Comparison of ENCODE assay signal across 37 cellular contexts in genomic region chr1:218852541-218852940, GRCh38.
"Had no signal": no experiment of that assay in that cellular context is flagged by ENCODE, and none has a peak within 500 bp of the region (broad histone marks: within the 10 kb centered on the region; RNA-seq: fewer than 3 reads in every experiment).

No MANE protein-coding gene starts in this region.

- H3K36me3 Mint-ChIP-seq: activated CD4-positive, alpha-beta memory T cell treated with anti-CD3 and anti-CD28 coated beads for 36 hours; activated CD8-positive, alpha-beta memory T cell treated with anti-CD3 and anti-CD28 coated beads, Interleukin-2, amount 10 ng/mL, durations not matched to agents 7 days and 5 days; activated naive CD4-positive, alpha-beta T cell treated with anti-CD3 and anti-CD28 coated beads, Interleukin-2, amount 50 U/mL, for 24 hours; activated naive CD8-positive, alpha-beta T cell treated with anti-CD3 and anti-CD28 coated beads for 36 hours; brain had no signal

- H3K9me3 Mint-ChIP-seq: activated B cell treated with CpG ODN at 0.5 μM for 24 hours; activated CD4-positive, alpha-beta memory T cell treated with anti-CD3 and anti-CD28 coated beads for 36 hours; activated naive CD4-positive, alpha-beta T cell treated with anti-CD3 and anti-CD28 coated beads for 36 hours; activated naive CD8-positive, alpha-beta T cell treated with anti-CD3 and anti-CD28 coated beads for 36 hours; activated T-helper 1 cell treated with anti-CD3 and anti-CD28 coated beads, Interleukin-12 subunit alpha, Interleukin-12 subunit beta, Interleukin-2, Interleukin-4 antibody, amounts not matched to agents 30 ng/mL and 10 ng/mL and 1 ng/mL, durations not matched to agents 14 hours and 24 hours and 36 hours; activated T-helper 2 cell treated with anti-CD3 and anti-CD28 coated beads, Interferon-gamma antibody, Interleukin-2, Interleukin-4, amounts not matched to agents 10 μg/mL and 5 μg/mL and 100 μg/mL, durations not matched to agents 14 hours and 24 hours and 36 hours; brain; dendritic cell treated with granulocyte-macrophage colony-stimulating factor and Interleukin-4, amounts not matched to agents 40 ng/mL and 50 ng/mL, for 4 days; endodermal cell; T-helper 2 cell treated with Interferon-gamma antibody and Interleukin-4, amounts not matched to agents 5 μg/mL and 100 μg/mL, for 36 hours had no signal

- DNase-seq: activated B cell treated with CpG ODN at 0.5 μM for 24 hours; activated CD4-positive, alpha-beta memory T cell treated with anti-CD3 and anti-CD28 coated beads for 36 hours; activated CD4-positive, alpha-beta T cell treated with anti-CD3 and anti-CD28 coated beads for 48 hours; activated CD4-positive, alpha-beta T cell treated with anti-CD3 and anti-CD28 coated beads, Interleukin-2, amount 50 U/mL, for 1 hour; activated CD8-positive, alpha-beta memory T cell treated with anti-CD3 and anti-CD28 coated beads, Interleukin-2, amount 10 ng/mL, durations not matched to agents 7 days and 5 days; activated CD8-positive, alpha-beta memory T cell treated with anti-CD3 and anti-CD28 coated beads, Interleukin-2, amount 50 U/mL, for 4 hours; activated CD8-positive, alpha-beta T cell treated with anti-CD3 and anti-CD28 coated beads, Interleukin-2, amount 10 ng/mL, durations not matched to agents 7 days and 5 days; activated effector memory CD4-positive, alpha-beta T cell treated with anti-CD3 and anti-CD28 coated beads, Interleukin-2, amount 50 U/mL, for 16 hours; activated naive CD4-positive, alpha-beta T cell treated with anti-CD3 and anti-CD28 coated beads for 36 hours; activated naive CD8-positive, alpha-beta T cell treated with anti-CD3 and anti-CD28 coated beads for 36 hours; activated naive CD8-positive, alpha-beta T cell treated with anti-CD3 and anti-CD28 coated beads, Interleukin-2, amount 50 U/mL, for 24 hours; activated T-cell treated with anti-CD3 and anti-CD28 coated beads, Interleukin-2, amount 50 U/mL, for 1 hour; activated T-cell treated with anti-CD3 and anti-CD28 coated beads, Interleukin-2, amount 50 U/mL, for 48 hours; central memory CD4-positive, alpha-beta T cell; dorsolateral prefrontal cortex; effector memory CD4-positive, alpha-beta T cell; endodermal cell; foreskin fibroblast; gastrocnemius medialis; glutamatergic neuron; heart left ventricle; T-helper 1 cell; T-helper 17 cell; T1000; WERI-Rb-1 had no signal

- H3K27me3 ChIP-seq: ascending aorta, breast epithelium, cardiac muscle cell, gastrocnemius medialis, heart left ventricle had no signal

- H3K4me1 ChIP-seq: ascending aorta, breast epithelium, gastrocnemius medialis had no signal

- H3K4me1 Mint-ChIP-seq: activated B cell treated with CpG ODN at 0.5 μM for 24 hours; activated CD8-positive, alpha-beta memory T cell treated with anti-CD3 and anti-CD28 coated beads, Interleukin-2, amount 10 ng/mL, durations not matched to agents 7 days and 5 days; activated naive CD4-positive, alpha-beta T cell treated with anti-CD3 and anti-CD28 coated beads, Interleukin-2, amount 50 U/mL, for 24 hours; activated naive CD8-positive, alpha-beta T cell treated with anti-CD3 and anti-CD28 coated beads for 36 hours; activated naive CD8-positive, alpha-beta T cell treated with anti-CD3 and anti-CD28 coated beads, Interleukin-2, amount 50 U/mL, for 24 hours; T-helper 17 cell had no signal

- H3K9me3 ChIP-seq: ascending aorta, breast epithelium, gastrocnemius medialis, heart left ventricle had no signal

- H3K4me3 Mint-ChIP-seq: activated B cell treated with CpG ODN at 0.5 μM for 24 hours; activated CD4-positive, alpha-beta memory T cell treated with anti-CD3 and anti-CD28 coated beads for 36 hours; activated CD8-positive, alpha-beta memory T cell treated with anti-CD3 and anti-CD28 coated beads, Interleukin-2, amount 10 ng/mL, durations not matched to agents 7 days and 5 days; activated CD8-positive, alpha-beta T cell treated with anti-CD3 and anti-CD28 coated beads, Interleukin-2, amount 10 ng/mL, durations not matched to agents 7 days and 5 days; activated naive CD4-positive, alpha-beta T cell treated with anti-CD3 and anti-CD28 coated beads for 36 hours; activated naive CD4-positive, alpha-beta T cell treated with anti-CD3 and anti-CD28 coated beads, Interleukin-2, amount 50 U/mL, for 24 hours; activated naive CD8-positive, alpha-beta T cell treated with anti-CD3 and anti-CD28 coated beads for 36 hours; activated naive CD8-positive, alpha-beta T cell treated with anti-CD3 and anti-CD28 coated beads, Interleukin-2, amount 50 U/mL, for 24 hours; activated T-helper 1 cell treated with anti-CD3 and anti-CD28 coated beads, Interleukin-12 subunit alpha, Interleukin-12 subunit beta, Interleukin-2, Interleukin-4 antibody, amounts not matched to agents 30 ng/mL and 10 ng/mL and 1 ng/mL, durations not matched to agents 14 hours and 24 hours and 36 hours; brain; dendritic cell treated with granulocyte-macrophage colony-stimulating factor and Interleukin-4, amounts not matched to agents 40 ng/mL and 50 ng/mL, for 4 days; endodermal cell; T-helper 17 cell; T-helper 2 cell treated with Interferon-gamma antibody and Interleukin-4, amounts not matched to agents 5 μg/mL and 100 μg/mL, for 36 hours had no signal

- H3K27me3 Mint-ChIP-seq: activated CD4-positive, alpha-beta memory T cell treated with anti-CD3 and anti-CD28 coated beads for 36 hours; activated CD8-positive, alpha-beta memory T cell treated with anti-CD3 and anti-CD28 coated beads, Interleukin-2, amount 10 ng/mL, durations not matched to agents 7 days and 5 days; activated naive CD8-positive, alpha-beta T cell treated with anti-CD3 and anti-CD28 coated beads for 36 hours; activated naive CD8-positive, alpha-beta T cell treated with anti-CD3 and anti-CD28 coated beads, Interleukin-2, amount 50 U/mL, for 24 hours; brain; T-helper 17 cell had no signal

- H3K36me3 ChIP-seq: ascending aorta, breast epithelium, cardiac muscle cell, gastrocnemius medialis, heart left ventricle, WERI-Rb-1 had no signal

- ATAC-seq: activated CD4-positive, CD25-positive, alpha-beta regulatory T cell treated with anti-CD3 and anti-CD28 coated beads, Interleukin-2, amount 50 U/mL, for 24 hours; activated CD8-positive, alpha-beta memory T cell treated with anti-CD3 and anti-CD28 coated beads, Interleukin-2, amount 10 ng/mL, durations not matched to agents 7 days and 5 days; activated CD8-positive, alpha-beta T cell treated with anti-CD3 and anti-CD28 coated beads, Interleukin-2, amount 10 ng/mL, durations not matched to agents 7 days and 5 days; activated naive CD8-positive, alpha-beta T cell treated with anti-CD3 and anti-CD28 coated beads, Interleukin-2, amount 50 U/mL, for 24 hours; esophagus mucosa; gastrocnemius medialis; heart left ventricle; T-helper 17 cell had no signal

- H3K27ac Mint-ChIP-seq: activated B cell treated with CpG ODN at 0.5 μM for 24 hours; activated CD4-positive, alpha-beta memory T cell treated with anti-CD3 and anti-CD28 coated beads for 36 hours; activated CD8-positive, alpha-beta memory T cell treated with anti-CD3 and anti-CD28 coated beads, Interleukin-2, amount 10 ng/mL, durations not matched to agents 7 days and 5 days; activated CD8-positive, alpha-beta T cell treated with anti-CD3 and anti-CD28 coated beads, Interleukin-2, amount 10 ng/mL, durations not matched to agents 7 days and 5 days; activated naive CD4-positive, alpha-beta T cell treated with anti-CD3 and anti-CD28 coated beads for 36 hours; activated naive CD4-positive, alpha-beta T cell treated with anti-CD3 and anti-CD28 coated beads, Interleukin-2, amount 50 U/mL, for 24 hours; activated naive CD8-positive, alpha-beta T cell treated with anti-CD3 and anti-CD28 coated beads for 36 hours; activated naive CD8-positive, alpha-beta T cell treated with anti-CD3 and anti-CD28 coated beads, Interleukin-2, amount 50 U/mL, for 24 hours; activated T-helper 1 cell treated with anti-CD3 and anti-CD28 coated beads, Interleukin-12 subunit alpha, Interleukin-12 subunit beta, Interleukin-2, Interleukin-4 antibody, amounts not matched to agents 30 ng/mL and 10 ng/mL and 1 ng/mL, durations not matched to agents 14 hours and 24 hours and 36 hours; activated T-helper 2 cell treated with anti-CD3 and anti-CD28 coated beads, Interferon-gamma antibody, Interleukin-2, Interleukin-4, amounts not matched to agents 10 μg/mL and 5 μg/mL and 100 μg/mL, durations not matched to agents 14 hours and 24 hours and 36 hours; dendritic cell treated with granulocyte-macrophage colony-stimulating factor and Interleukin-4, amounts not matched to agents 40 ng/mL and 50 ng/mL, for 4 days; endodermal cell; T-helper 17 cell; T-helper 2 cell treated with Interferon-gamma antibody and Interleukin-4, amounts not matched to agents 5 μg/mL and 100 μg/mL, for 36 hours had no signal

- H3K27ac ChIP-seq: ascending aorta, breast epithelium, cardiac muscle cell, coronary artery, dorsolateral prefrontal cortex, gastrocnemius medialis, heart left ventricle, WERI-Rb-1 had no signal

- H3K4me3 ChIP-seq: ascending aorta, breast epithelium, cardiac muscle cell, coronary artery, dorsolateral prefrontal cortex, gastrocnemius medialis, heart left ventricle had no signal
